Comparison of ENCODE assay signal across 1 cellular context in genomic region chr17:2171725-2172446, GRCh38.
TF ChIP-seq lines count a peak whose summit lies in the region.

No MANE protein-coding gene starts in this region.

TF ChIP-seq in GM12878, 131 proteins besides CTCF, POLR2A, EP300 and RAD21 (continued from another document):
- TF ChIP-seq ZBTB40 (IDR thresholded peaks at IDR 0.05; ENCODE audit: borderline replicate concordance) (no peak), EZH2 (IDR thresholded peaks at IDR 0.05; ENCODE audit: borderline replicate concordance, control insufficient read depth, low read depth, low read length) (no peak), SIN3A (IDR thresholded peaks at IDR 0.05; ENCODE audit: low read depth, low read length) (no peak), ATF2 (IDR thresholded peaks at IDR 0.05; ENCODE audit: low read length) (no peak), RELA (IDR thresholded peaks at IDR 0.05; ENCODE audit: borderline replicate concordance, partially characterized antibody) (no peak), IKZF1 (conservative IDR thresholded peaks at IDR 0.05) (no peak), ZBED1 (IDR thresholded peaks at IDR 0.05; ENCODE audit: borderline replicate concordance) (no peak), SP1 (IDR thresholded peaks at IDR 0.05; ENCODE audit: low read depth, low read length) (no peak), EED (IDR thresholded peaks at IDR 0.05; ENCODE audit: low read depth) (no peak)
